Comparison of ENCODE assay signal across 9 cellular contexts in the genomic region with DNA sequence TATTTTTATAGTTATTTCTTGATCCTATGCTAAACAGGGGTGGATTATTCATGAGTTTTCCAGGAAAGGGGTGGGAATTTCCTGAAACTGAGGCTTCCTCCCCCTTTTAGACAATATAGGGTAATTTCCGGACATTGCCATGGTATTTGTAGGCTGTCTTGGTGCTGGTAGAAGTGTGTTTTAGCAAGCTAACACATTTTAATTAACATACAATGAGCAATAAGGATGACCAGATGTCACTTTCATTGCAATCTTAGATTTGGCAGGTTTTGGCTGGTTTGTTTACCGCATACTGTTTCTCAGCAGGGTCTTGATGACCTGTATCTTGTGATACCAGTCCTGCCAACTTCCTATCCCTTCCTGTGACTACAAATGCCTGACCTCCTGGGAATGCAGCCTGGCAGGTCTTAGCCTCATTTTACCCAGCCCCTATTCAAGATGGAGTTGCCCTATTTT. TPM values are rescaled to one million over a fixed set of nuclear protein-coding genes. Genes with fewer than 3 reads are reported as not detected.
A peak's percentile ranks its signal among the peaks of the same experiment; 100 is the strongest.
DNase-seq lines count a peak whose midpoint lies in the region; ATAC-seq, FAIRE-seq and TF ChIP-seq lines count a peak whose summit lies in the region.
"Had no signal": no experiment of that assay in that cellular context is flagged by ENCODE, and none has a peak within 500 bp of the region (broad histone marks: within the 10 kb centered on the region; RNA-seq: fewer than 3 reads in every experiment).

No MANE protein-coding gene starts in this region.

- H3K27ac Mint-ChIP-seq in HFFc6 = peak overlapping the region; percentile 96

- intact Hi-C loops in left ventricle myocardium inferior (cut with micrococcal nuclease) = no loop called here
- intact Hi-C loops in gastrocnemius medialis (cut with DNase I; ENCODE audit: low total_unique reads) = no loop called here

- no peaks in the 10 kb centered on the region for H3K9me3 Mint-ChIP-seq in HFFc6

- H3K27ac ChIP-seq in WERI-Rb-1 (peak overlapping the region; percentile 58; the same call in 1 of the 2 replicates), left ventricle myocardium inferior (replicated peaks) (peak overlapping the region; percentile 86), gastrocnemius medialis (peak overlapping the region; percentile 71 to 82 (median 76))

- H3K4me1 ChIP-seq in left ventricle myocardium inferior = peaks cover 57% of the 10 kb centered on the region
- H3K4me1 ChIP-seq in gastrocnemius medialis = peaks cover 41 to 44% of the 10 kb centered on the region in 2 donors

- H3K27me3 Mint-ChIP-seq in HFFc6 (ENCODE audit: insufficient read depth) = no peaks in the 10 kb centered on the region

- no peak for TF ChIP-seq CTCF in HFFc6 (IDR thresholded peaks at IDR 0.05)
- no peak for TF ChIP-seq CTCF in WERI-Rb-1 (IDR thresholded peaks at IDR 0.05; ENCODE audit: low read depth, low read length)
- no peak for TF ChIP-seq CTCF in left ventricle myocardium inferior (IDR thresholded peaks at IDR 0.05; ENCODE audit: borderline replicate concordance)
- no peak for TF ChIP-seq CTCF in gastrocnemius medialis (IDR thresholded peaks at IDR 0.05 in 4 of 5, conservative IDR thresholded peaks at IDR 0.05 in 1 of 5)

- in situ Hi-C loops in gastrocnemius medialis (cut with MboI; ENCODE audit: low sequenced_read_pairs in 4 of 4) = no loop called here

- no peak for DNase-seq in HFFc6
- DNase-seq in WERI-Rb-1 = no peak
- DNase-seq in left ventricle myocardium inferior = peak; percentile 8
- no peak for DNase-seq in gastrocnemius medialis
- DNase-seq in NCI-H2029 treated with DMSO at 0.1 percent for 48 hours (lab: John Stamatoyannopoulos, UW) = no peak
- DNase-seq in inferior parietal cortex (ENCODE audit: extremely low spot score) = no peak
- DNase-seq in urothelium cell line (ENCODE audit: low spot score) = no peak

- no peaks in the 10 kb centered on the region for H3K36me3 ChIP-seq in WERI-Rb-1
- H3K36me3 ChIP-seq in left ventricle myocardium inferior = no peaks in the 10 kb centered on the region
- H3K36me3 ChIP-seq in gastrocnemius medialis = no peaks in the 10 kb centered on the region

- H3K4me1 Mint-ChIP-seq in HFFc6 (ENCODE audit: low read depth) = peaks cover 47% of the 10 kb centered on the region

- H3K36me3 Mint-ChIP-seq in HFFc6 (ENCODE audit: low read depth) = no peaks in the 10 kb centered on the region

- ATAC-seq in gastrocnemius medialis (no peak), HG02840 (IDR thresholded peaks at IDR 0.05; ENCODE audit: low FRiP score, unreplicated experiment) (no peak)

- H3K27me3 ChIP-seq in WERI-Rb-1 (ENCODE audit: insufficient read depth, low read depth, severe bottlenecking) = no peaks in the 10 kb centered on the region
- no peaks in the 10 kb centered on the region for H3K27me3 ChIP-seq in left ventricle myocardium inferior (ENCODE audit: low read depth)
- H3K27me3 ChIP-seq in gastrocnemius medialis = no peaks in the 10 kb centered on the region

- H3K9me3 ChIP-seq in WERI-Rb-1 (ENCODE audit: severe bottlenecking) (no peaks in the 10 kb centered on the region), left ventricle myocardium inferior (replicated peaks) (no peaks in the 10 kb centered on the region), gastrocnemius medialis (no peaks in the 10 kb centered on the region)

- H3K4me3 ChIP-seq in WERI-Rb-1 (ENCODE audit: low read depth, low read length) = no peak overlapping the region
- H3K4me3 ChIP-seq in left ventricle myocardium inferior = peak overlapping the region; percentile 58
- H3K4me3 ChIP-seq in gastrocnemius medialis = peak overlapping the region in 1 of 4 donors; percentile 23

- no peak for FAIRE-seq in urothelium cell line (lab: Jason Lieb, UNC)

- H3K4me3 Mint-ChIP-seq in HFFc6 = peak overlapping the region; percentile 88

- no peak for TF ChIP-seq POLR2A in gastrocnemius medialis (IDR thresholded peaks at IDR 0.05)

RNA-seq across cellular contexts. Expression of gene C1QTNF6, which starts 1.0 kb away (rescaled TPM):
- 1 to 10 TPM; 3.3 to 5.0 (median 4.0) TPM for total RNA-seq in HFFc6 (2021; fragmentation: NEBNext Ultra II Directional; extraction: Animal tissue kit (Norgen Biotek cat#: 25700))
- total RNA-seq in left ventricle myocardium inferior (1.3 TPM), gastrocnemius medialis (under 1 TPM; 0.46 to 1.00 (median 0.84) TPM)

RNA-seq across cellular contexts. Expression of gene SSTR3, which starts 23.2 kb away (rescaled TPM):
- total RNA-seq in HFFc6 (2021; fragmentation: NEBNext Ultra II Directional; extraction: Animal tissue kit (Norgen Biotek cat#: 25700)) = not detected
- total RNA-seq in left ventricle myocardium inferior (not detected), gastrocnemius medialis (not detected)
- total RNA-seq: dermis microvascular lymphatic vessel endothelial cell had no signal

RNA-seq across cellular contexts. Expression of gene IL2RB, which starts 39.3 kb away (rescaled TPM):
- total RNA-seq in HFFc6 (2021; fragmentation: NEBNext Ultra II Directional; extraction: Animal tissue kit (Norgen Biotek cat#: 25700)) = not detected
- 0.99 TPM for total RNA-seq in left ventricle myocardium inferior
- total RNA-seq in gastrocnemius medialis = 1 to 10 TPM in 1 of 4 donors, under 1 TPM in 3; 0.10 to 7.9 (median 0.27) TPM
- total RNA-seq: dermis microvascular lymphatic vessel endothelial cell had no signal

RNA-seq across cellular contexts. Expression of gene RAC2, which starts 55.0 kb away (rescaled TPM):
- total RNA-seq in HFFc6 (2021; fragmentation: NEBNext Ultra II Directional; extraction: Animal tissue kit (Norgen Biotek cat#: 25700)) = 10 to 100 TPM; 29.9 to 57.2 (median 53.5) TPM
- total RNA-seq in left ventricle myocardium inferior (1.8 TPM), gastrocnemius medialis (1 to 10 TPM in 3 of 4 donors, not detected in 1; 1.9 to 3.7 (median 3.5) TPM)
